ENCODE assay signal across 12 cellular contexts in genomic region chr13:44719857-44720671, GRCh38.
A peak's percentile ranks its signal among the peaks of the same experiment; 100 is the strongest.
DNase-seq lines count a peak whose midpoint lies in the region; ATAC-seq, FAIRE-seq and TF ChIP-seq lines count a peak whose summit lies in the region.
"Had no signal": no experiment of that assay in that cellular context is flagged by ENCODE, and none has a peak within 500 bp of the region (broad histone marks: within the 10 kb centered on the region; RNA-seq: fewer than 3 reads in every experiment).

No MANE protein-coding gene starts in this region.

- no peak overlapping the region for H3K4me3 ChIP-seq in brain microvascular endothelial cell (ENCODE audit: low read depth, low read length)
- H3K4me3 ChIP-seq in mucosa of descending colon: no peak overlapping the region

- in situ Hi-C loops in brain microvascular endothelial cell (cut with HindIII; ENCODE audit: low pct_ligation_motif_present, low sequenced_read_pairs): no loop called here

- no peak for TF ChIP-seq CTCF in brain microvascular endothelial cell (IDR thresholded peaks at IDR 0.05; ENCODE audit: low read depth, low read length, missing control alignments)
- TF ChIP-seq CTCF in mucosa of descending colon (IDR thresholded peaks at IDR 0.05): no peak

- H3K9me3 ChIP-seq in mucosa of descending colon: no peaks in the 10 kb centered on the region

- H3K4me1 ChIP-seq in mucosa of descending colon (ENCODE audit: low read depth): no peaks in the 10 kb centered on the region

- DNase-seq in HK-2 (ENCODE audit: unreplicated experiment): peak; percentile 74
- DNase-seq in brain microvascular endothelial cell: peak; percentile 82
- DNase-seq in iris pigment epithelial cell (ENCODE audit: low read depth): peak; percentile 85
- DNase-seq in urothelium cell line (ENCODE audit: low spot score): peak; percentile 29
- no peak for DNase-seq in AML-193 (lab: John Stamatoyannopoulos, UW)
- DNase-seq in mucosa of descending colon: no peak
- no peak for DNase-seq in COR-L47 (lab: John Stamatoyannopoulos, UW)
- DNase-seq: activated CD4-positive, alpha-beta T cell treated with anti-CD3 and anti-CD28 coated beads for 1 hour; activated gamma-delta T cell treated with Interleukin-2 at 50 U/mL for 16 hours; effector memory CD4-positive, alpha-beta T cell; NCI-H146 had no signal

- no peak for ATAC-seq in GM19463 (IDR thresholded peaks at IDR 0.05; ENCODE audit: unreplicated experiment)
- ATAC-seq in mucosa of descending colon: no peak

- no peak for FAIRE-seq in urothelium cell line (lab: Jason Lieb, UNC)

- intact Hi-C loops in mucosa of descending colon (cut with DNase I, micrococcal nuclease): no loop called here

- H3K36me3 ChIP-seq in brain microvascular endothelial cell (replicated peaks) (no peaks in the 10 kb centered on the region), mucosa of descending colon (ENCODE audit: low read depth) (no peaks in the 10 kb centered on the region)

- H3K27me3 ChIP-seq in brain microvascular endothelial cell (replicated peaks): no peaks in the 10 kb centered on the region

- peak overlapping the region; percentile 90 for H3K27ac ChIP-seq in brain microvascular endothelial cell

Comparison
In these comparisons a context has a peak if more than half of its experiments do, and no peak if none do; other contexts are left out.
1. DNase-seq: peak in HK-2 (single experiment), brain microvascular endothelial cell (single experiment), iris pigment epithelial cell (single experiment) and urothelium cell line (single experiment); none in AML-193 (0 of 2), mucosa of descending colon (0 of 3) and COR-L47 (single experiment).